9 cellular contexts compared by ENCODE assay signal in genomic region chr13:45623516-45624090, GRCh38. TPM values are rescaled to one million over a fixed set of nuclear protein-coding genes. Genes with fewer than 3 reads are reported as not detected.
DNase-seq lines count a peak whose midpoint lies in the region; ATAC-seq, FAIRE-seq and TF ChIP-seq lines count a peak whose summit lies in the region.
"Had no signal": no experiment of that assay in that cellular context is flagged by ENCODE, and none has a peak within 500 bp of the region (broad histone marks: within the 10 kb centered on the region; RNA-seq: fewer than 3 reads in every experiment).

No MANE protein-coding gene starts in this region.

- H3K9me3 ChIP-seq in SK-N-MC (ENCODE audit: low read depth, low read length) = no peaks in the 10 kb centered on the region

- peak; percentile 51 for TF ChIP-seq CTCF in BJ (IDR thresholded peaks at IDR 0.05; ENCODE audit: insufficient read depth, low read depth, low read length)
- peak; percentile 42 for TF ChIP-seq CTCF in GM13976 (IDR thresholded peaks at IDR 0.05; ENCODE audit: borderline replicate concordance, control extremely low read depth, extremely low read depth, insufficient read depth, missing control alignments)

- peak overlapping the region; percentile 8 for H3K9ac ChIP-seq in SK-N-MC (ENCODE audit: insufficient read length)

- no peak overlapping the region for H3K4me3 Mint-ChIP-seq in activated T-cell treated with anti-CD3 and anti-CD28 coated beads, Interleukin-2, amount 50 U/mL, for 24 hours
- no peak overlapping the region for H3K4me3 Mint-ChIP-seq in T-cell
- H3K4me3 Mint-ChIP-seq: activated naive CD8-positive, alpha-beta T cell treated with anti-CD3 and anti-CD28 coated beads, Interleukin-2, amount 50 U/mL, for 24 hours had no signal

- no peaks in the 10 kb centered on the region for H3K36me3 Mint-ChIP-seq in activated T-cell treated with anti-CD3 and anti-CD28 coated beads, Interleukin-2, amount 50 U/mL, for 24 hours (ENCODE audit: low read depth)
- H3K36me3 Mint-ChIP-seq in T-cell = no peaks in the 10 kb centered on the region

- POLR2A ChIA-PET in BJ (lab: Charles Lee) (no interaction called here), T-cell (lab: Charles Lee) (interaction anchor here in 1 of 2 donors (0.5 kb wide), 1 partner anchor 1086 kb away, joined by 3 read pairs; no protein-coding TSS in a partner anchor)

- H3K27me3 ChIP-seq in BJ (ENCODE audit: control insufficient read depth, insufficient read depth, low read length) = peaks cover 12% of the 10 kb centered on the region

- CTCF ChIA-PET in BJ (lab: Yijun Ruan, JAX) = interaction anchor here (0.6 to 4.3 kb wide), 22 partner anchors 8 to 725 kb away, joined by 3 to 22 read pairs (median 3); partner anchors contain the start of gene ERICH6B
- CTCF ChIA-PET in T-cell (lab: Charles Lee) = interaction anchor here (0.6 to 1.7 kb wide), 5 partner anchors 78 to 698 kb away, joined by 3 to 8 read pairs (median 5); no protein-coding TSS in a partner anchor

- H3K9me3 Mint-ChIP-seq in activated T-cell treated with anti-CD3 and anti-CD28 coated beads, Interleukin-2, amount 50 U/mL, for 24 hours = no peaks in the 10 kb centered on the region
- H3K9me3 Mint-ChIP-seq in T-cell = no peaks in the 10 kb centered on the region
- H3K9me3 Mint-ChIP-seq: activated naive CD8-positive, alpha-beta T cell treated with anti-CD3 and anti-CD28 coated beads, Interleukin-2, amount 50 U/mL, for 24 hours had no signal

- DNase-seq in BJ (ENCODE audit: low read depth) (no peak), GM13976 (ENCODE audit: low spot score) (peak; percentile 42), SK-N-MC (ENCODE audit: low read depth, low spot score) (no peak), NCI-H1930 (lab: John Stamatoyannopoulos, UW) (no peak), NCI-H226 (no peak), T-cell (no peak)
- no peak for DNase-seq in activated T-cell treated with anti-CD3 and anti-CD28 coated beads, Interleukin-2, amount 50 U/mL, for 24 hours
- DNase-seq: activated naive CD8-positive, alpha-beta T cell treated with anti-CD3 and anti-CD28 coated beads, Interleukin-2, amount 50 U/mL, for 24 hours had no signal

- peak overlapping the region; percentile 81 for H3K27ac ChIP-seq in SK-N-MC

- H3K27me3 Mint-ChIP-seq in activated T-cell treated with anti-CD3 and anti-CD28 coated beads, Interleukin-2, amount 50 U/mL, for 24 hours = peaks cover 59% of the 10 kb centered on the region
- H3K27me3 Mint-ChIP-seq in T-cell = peaks cover 37 to 48% of the 10 kb centered on the region in 2 donors

- ATAC-seq in T-cell (replicated peaks in 1 of 4) = no peak
- ATAC-seq: activated naive CD8-positive, alpha-beta T cell treated with anti-CD3 and anti-CD28 coated beads, Interleukin-2, amount 50 U/mL, for 24 hours had no signal

- H3K27ac Mint-ChIP-seq in activated T-cell treated with anti-CD3 and anti-CD28 coated beads, Interleukin-2, amount 50 U/mL, for 24 hours = no peak overlapping the region
- H3K27ac Mint-ChIP-seq in T-cell = no peak overlapping the region
- H3K27ac Mint-ChIP-seq: activated naive CD8-positive, alpha-beta T cell treated with anti-CD3 and anti-CD28 coated beads, Interleukin-2, amount 50 U/mL, for 24 hours had no signal

- no peaks in the 10 kb centered on the region for H3K36me3 ChIP-seq in BJ (ENCODE audit: control insufficient read depth, insufficient read depth, low read length)
- no peaks in the 10 kb centered on the region for H3K36me3 ChIP-seq in SK-N-MC (ENCODE audit: insufficient read depth, low read length)

- no peaks in the 10 kb centered on the region for H3K4me1 Mint-ChIP-seq in activated T-cell treated with anti-CD3 and anti-CD28 coated beads, Interleukin-2, amount 50 U/mL, for 24 hours (ENCODE audit: low read depth)
- H3K4me1 Mint-ChIP-seq in T-cell = peaks cover 0 to 4% (median 0%) of the 10 kb centered on the region in 3 donors
- H3K4me1 Mint-ChIP-seq: activated naive CD8-positive, alpha-beta T cell treated with anti-CD3 and anti-CD28 coated beads, Interleukin-2, amount 50 U/mL, for 24 hours had no signal

- in situ Hi-C loops in GM13976 (cut with MboI; ENCODE audit: low sequenced_read_pairs, unreplicated experiment) = loop anchor here (5.0 kb wide), 1 partner anchor 94 kb away; no protein-coding TSS in a partner anchor

- no peak overlapping the region for H3K4me3 ChIP-seq in BJ (ENCODE audit: low read depth, low read length)
- no peak overlapping the region for H3K4me3 ChIP-seq in SK-N-MC

- FAIRE-seq in islet of Langerhans (lab: Jason Lieb, UNC) = peak; percentile 43

RNA-seq across cellular contexts. Expression of gene ERICH6B, which starts 8.1 kb away (rescaled TPM):
- polyA plus RNA-seq in BJ (2011; rRNA removed) = not detected in 2 replicates
- not detected in 2 replicates for polyA minus RNA-seq in BJ (2011; rRNA and poly(A)+ RNA removed)
- not detected for total RNA-seq in T-cell
